ENCODE assay signal across 2 cellular contexts in genomic region chr20:51219544-51219943, GRCh38.
TF ChIP-seq lines count a peak whose summit lies in the region.

No MANE protein-coding gene starts in this region.

TF ChIP-seq in GM23338, 12 proteins besides CTCF, POLR2A, EP300 and RAD21:
- no peak for TF ChIP-seq ETS1 (IDR thresholded peaks at IDR 0.05)

TF ChIP-seq in H1, 55 proteins besides CTCF, POLR2A, EP300 and RAD21 (continued from another document):
- TF ChIP-seq E2F6 (IDR thresholded peaks at IDR 0.05) (no peak), TAF1 (IDR thresholded peaks at IDR 0.05; ENCODE audit: low read depth, low read length) (no peak), RNF2 (IDR thresholded peaks at IDR 0.05; ENCODE audit: borderline replicate concordance, low read depth, low read length, missing control alignments, poor library complexity, severe bottlenecking) (no peak)
